ENCODE assay signal across 11 cellular contexts in genomic region chr3:171172070-171172469, GRCh38.
DNase-seq lines count a peak whose midpoint lies in the region; ATAC-seq and TF ChIP-seq lines count a peak whose summit lies in the region.
"Had no signal": no experiment of that assay in that cellular context is flagged by ENCODE, and none has a peak within 500 bp of the region (broad histone marks: within the 10 kb centered on the region; RNA-seq: fewer than 3 reads in every experiment).

No MANE protein-coding gene starts in this region.

- H3K27ac Mint-ChIP-seq in WTC11, result no peak overlapping the region

- H3K9me3 ChIP-seq in lower lobe of right lung, result no peaks in the 10 kb centered on the region
- H3K9me3 ChIP-seq: ascending aorta, left lung had no signal

- intact Hi-C loops in lower lobe of right lung (cut with DNase I), result no loop called here

- H3K27ac ChIP-seq in lower lobe of right lung (no peak overlapping the region), caudate nucleus (ENCODE audit: low read depth, low read length) (no peak overlapping the region)
- H3K27ac ChIP-seq: ascending aorta, left lung had no signal

- H3K9me3 Mint-ChIP-seq in WTC11, result no peaks in the 10 kb centered on the region

- peaks cover 8% of the 10 kb centered on the region for H3K4me1 ChIP-seq in lower lobe of right lung

- DNase-seq in DMS 273 (lab: John Stamatoyannopoulos, UW; ENCODE audit: unreplicated experiment), result peak; percentile 50
- DNase-seq in DMS 273 treated with DMSO at 0.1 percent for 48 hours (lab: John Stamatoyannopoulos, UW), result no peak
- no peak for DNase-seq in GM20000 (ENCODE audit: low spot score)
- peak; percentile 38 for DNase-seq in WTC11 (ENCODE audit: low spot score)
- no peak for DNase-seq in lower lobe of right lung
- no peak for DNase-seq in C1 segment of cervical spinal cord (lab: John Stamatoyannopoulos, UW)
- DNase-seq in caudate nucleus (lab: John Stamatoyannopoulos, UW), result no peak
- DNase-seq in medulla oblongata (ENCODE audit: extremely low spot score), result no peak
- DNase-seq: GF-D8, left lung had no signal

- H3K4me3 Mint-ChIP-seq in WTC11, result no peak overlapping the region

- CTCF ChIA-PET in WTC11 (lab: Charles Lee), result interaction anchor here (0.6 to 2.3 kb wide), 18 partner anchors 10 to 394 kb away, joined by 3 to 10 read pairs (median 4); partner anchors contain the start of gene TNIK

- H3K27me3 ChIP-seq in lower lobe of right lung (ENCODE audit: low read depth), result no peaks in the 10 kb centered on the region
- H3K27me3 ChIP-seq: ascending aorta, left lung had no signal

- TF ChIP-seq CTCF in GM20000 (IDR thresholded peaks at IDR 0.05; ENCODE audit: extremely low read depth, missing control alignments) (peak; percentile 10), WTC11 (IDR thresholded peaks at IDR 0.05) (peak; percentile 53), lower lobe of right lung (IDR thresholded peaks at IDR 0.05) (peak; percentile 20)

- H3K27me3 Mint-ChIP-seq in WTC11 (ENCODE audit: low read depth), result no peaks in the 10 kb centered on the region

- peaks cover 32% of the 10 kb centered on the region for H3K4me1 Mint-ChIP-seq in WTC11

- H3K4me3 ChIP-seq in lower lobe of right lung, result no peak overlapping the region
- H3K4me3 ChIP-seq: ascending aorta, left lung had no signal

- peaks cover 19% of the 10 kb centered on the region for H3K36me3 Mint-ChIP-seq in WTC11

- ATAC-seq in WTC11 (peak; percentile 16; the same call in 1 of the 2 replicates), lower lobe of right lung (no peak)
- ATAC-seq: left lung had no signal

- POLR2A ChIA-PET in WTC11 (lab: Charles Lee), result no interaction called here

- peaks cover 7% of the 10 kb centered on the region for H3K36me3 ChIP-seq in lower lobe of right lung
- H3K36me3 ChIP-seq: ascending aorta, left lung had no signal

TF ChIP-seq in WTC11, 78 proteins besides CTCF, POLR2A, EP300 and RAD21:
- no peak for TF ChIP-seq ATF6 (CRISPR knock-in tag; IDR thresholded peaks at IDR 0.05)
- no peak for TF ChIP-seq ZNF416 (CRISPR knock-in tag; IDR thresholded peaks at IDR 0.05)
- no peak for TF ChIP-seq ZNF532 (CRISPR knock-in tag; IDR thresholded peaks at IDR 0.05; ENCODE audit: borderline replicate concordance)
- no peak for TF ChIP-seq FOXP4 (CRISPR knock-in tag; IDR thresholded peaks at IDR 0.05)
- no peak for TF ChIP-seq PRDM15 (CRISPR knock-in tag; IDR thresholded peaks at IDR 0.05)
- TF ChIP-seq MYBL2 (CRISPR knock-in tag; IDR thresholded peaks at IDR 0.05), result no peak
- TF ChIP-seq HMGA2 (CRISPR knock-in tag; IDR thresholded peaks at IDR 0.05), result no peak

Comparison
In these comparisons a context has a peak if more than half of its experiments do, and no peak if none do; other contexts are left out.
1. DNase-seq: peak in DMS 273 (single experiment) and WTC11 (single experiment); none in DMS 273 treated with DMSO at 0.1 percent for 48 hours (single experiment), GM20000 (single experiment), lower lobe of right lung (single experiment), C1 segment of cervical spinal cord (0 of 14), caudate nucleus (0 of 61) and medulla oblongata (single experiment).
2. Peak in every context shown above with its lines, with median percentiles within 50 percentile points of each other: CTCF ChIP-seq.